ENCODE assay signal across 28 cellular contexts in the genomic region with DNA sequence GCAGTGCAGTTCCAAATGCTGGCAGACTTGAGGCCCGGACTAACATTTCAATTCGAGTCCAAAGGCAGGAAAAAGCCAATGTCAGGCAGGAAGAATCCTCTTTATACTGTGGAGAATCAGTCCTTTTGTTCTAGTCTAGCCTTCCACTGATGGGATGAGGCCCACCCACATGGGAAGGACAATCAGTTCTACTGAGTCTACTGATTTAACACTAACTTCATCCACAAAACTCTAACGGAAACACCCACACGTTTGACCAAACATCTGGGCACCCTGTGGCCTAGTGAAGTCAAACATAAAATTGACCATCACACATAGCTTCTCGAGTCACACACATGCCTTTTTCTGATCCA.
"Had no signal": no experiment of that assay in that cellular context is flagged by ENCODE, and none has a peak within 500 bp of the region (broad histone marks: within the 10 kb centered on the region; RNA-seq: fewer than 3 reads in every experiment).

No MANE protein-coding gene starts in this region.

- H3K4me3 ChIP-seq: adrenal gland, testis, transverse colon had no signal

- H3K4me1 ChIP-seq: adrenal gland had no signal

- H3K36me3 Mint-ChIP-seq: activated naive CD8-positive, alpha-beta T cell treated with anti-CD3 and anti-CD28 coated beads for 36 hours; brain; naive thymus-derived CD8-positive, alpha-beta T cell; stimulated activated naive B cell treated with anti-CD40 and anti-IgM and Interleukin-4, amounts not matched to agents 10 μg/mL and 1 μg/mL and 100 μg/mL, for 72 hours had no signal

- H3K4me3 Mint-ChIP-seq: activated CD4-positive, alpha-beta T cell treated with anti-CD3 and anti-CD28 coated beads for 36 hours; activated naive CD4-positive, alpha-beta T cell treated with anti-CD3 and anti-CD28 coated beads for 36 hours; activated naive CD8-positive, alpha-beta T cell treated with anti-CD3 and anti-CD28 coated beads for 36 hours; activated T-helper 1 cell treated with anti-CD3 and anti-CD28 coated beads, Interleukin-12 subunit alpha, Interleukin-12 subunit beta, Interleukin-2, Interleukin-4 antibody, amounts not matched to agents 30 ng/mL and 10 ng/mL and 1 ng/mL, durations not matched to agents 14 hours and 24 hours and 36 hours; naive thymus-derived CD8-positive, alpha-beta T cell; neural crest cell; stimulated activated naive B cell treated with anti-CD40 and anti-IgM and Interleukin-4, amounts not matched to agents 10 μg/mL and 1 μg/mL and 100 μg/mL, for 72 hours; T-helper 2 cell treated with Interferon-gamma antibody and Interleukin-4, amounts not matched to agents 5 μg/mL and 100 μg/mL, for 36 hours had no signal

- H3K27ac ChIP-seq: adrenal gland, testis, transverse colon had no signal

- ATAC-seq: esophagus mucosa; naive thymus-derived CD8-positive, alpha-beta T cell; right cardiac atrium; stimulated activated naive B cell treated with anti-CD40 and anti-IgM and Interleukin-4, amounts not matched to agents 10 μg/mL and 1 μg/mL and 100 μg/mL, for 72 hours had no signal

- H3K27ac Mint-ChIP-seq: activated CD4-positive, alpha-beta T cell treated with anti-CD3 and anti-CD28 coated beads for 36 hours; activated naive CD4-positive, alpha-beta T cell treated with anti-CD3 and anti-CD28 coated beads for 36 hours; activated naive CD8-positive, alpha-beta T cell treated with anti-CD3 and anti-CD28 coated beads for 36 hours; activated T-helper 1 cell treated with anti-CD3 and anti-CD28 coated beads, Interleukin-12 subunit alpha, Interleukin-12 subunit beta, Interleukin-2, Interleukin-4 antibody, amounts not matched to agents 30 ng/mL and 10 ng/mL and 1 ng/mL, durations not matched to agents 14 hours and 24 hours and 36 hours; naive thymus-derived CD8-positive, alpha-beta T cell; stimulated activated naive B cell treated with anti-CD40 and anti-IgM and Interleukin-4, amounts not matched to agents 10 μg/mL and 1 μg/mL and 100 μg/mL, for 72 hours; T-helper 2 cell treated with Interferon-gamma antibody and Interleukin-4, amounts not matched to agents 5 μg/mL and 100 μg/mL, for 36 hours had no signal

- H3K36me3 ChIP-seq: adrenal gland, transverse colon had no signal

- H3K9me3 Mint-ChIP-seq: activated naive CD4-positive, alpha-beta T cell treated with anti-CD3 and anti-CD28 coated beads for 36 hours; activated naive CD8-positive, alpha-beta T cell treated with anti-CD3 and anti-CD28 coated beads for 36 hours; activated T-helper 1 cell treated with anti-CD3 and anti-CD28 coated beads, Interleukin-12 subunit alpha, Interleukin-12 subunit beta, Interleukin-2, Interleukin-4 antibody, amounts not matched to agents 30 ng/mL and 10 ng/mL and 1 ng/mL, durations not matched to agents 14 hours and 24 hours and 36 hours; naive thymus-derived CD8-positive, alpha-beta T cell; neural crest cell; T-helper 2 cell treated with Interferon-gamma antibody and Interleukin-4, amounts not matched to agents 5 μg/mL and 100 μg/mL, for 36 hours had no signal

- H3K27me3 ChIP-seq: adrenal gland, testis, transverse colon had no signal

- H3K9me3 ChIP-seq: adrenal gland, testis, transverse colon had no signal

- DNase-seq: activated CD4-positive, alpha-beta T cell treated with anti-CD3 and anti-CD28 coated beads, Interleukin-2, amount 50 U/mL, for 48 hours; activated CD4-positive, CD25-positive, alpha-beta regulatory T cell; activated CD8-positive, alpha-beta memory T cell treated with anti-CD3 and anti-CD28 coated beads for 24 hours; activated effector memory CD4-positive, alpha-beta T cell treated with anti-CD3 and anti-CD28 coated beads, Interleukin-2, amount 50 U/mL, for 16 hours; activated naive CD4-positive, alpha-beta T cell treated with anti-CD3 and anti-CD28 coated beads for 36 hours; activated naive CD8-positive, alpha-beta T cell treated with anti-CD3 and anti-CD28 coated beads for 36 hours; activated T-cell treated with anti-CD3 and anti-CD28 coated beads, Interleukin-2, amount 50 U/mL, for 1 hour; adrenal gland; aorta; hippocampal formation; left cardiac atrium; mammary epithelial cell; naive thymus-derived CD8-positive, alpha-beta T cell; occipital lobe; posterior cingulate gyrus; stimulated activated CD4-positive, alpha-beta T cell treated with anti-CD3 and anti-CD28 coated beads, Interleukin-15, amount 100 ng/mL, for 24 hours; stimulated activated CD4-positive, alpha-beta T cell treated with anti-CD3 and anti-CD28 coated beads, Interleukin-2, amount 100 ng/mL, for 24 hours; stimulated activated naive B cell treated with anti-CD40 and anti-IgM and Interleukin-4, amounts not matched to agents 10 μg/mL and 1 μg/mL and 100 μg/mL, for 72 hours; T-helper 1 cell; testis; transverse colon had no signal
